ENCODE assay signal across 8 cellular contexts in the genomic region with DNA sequence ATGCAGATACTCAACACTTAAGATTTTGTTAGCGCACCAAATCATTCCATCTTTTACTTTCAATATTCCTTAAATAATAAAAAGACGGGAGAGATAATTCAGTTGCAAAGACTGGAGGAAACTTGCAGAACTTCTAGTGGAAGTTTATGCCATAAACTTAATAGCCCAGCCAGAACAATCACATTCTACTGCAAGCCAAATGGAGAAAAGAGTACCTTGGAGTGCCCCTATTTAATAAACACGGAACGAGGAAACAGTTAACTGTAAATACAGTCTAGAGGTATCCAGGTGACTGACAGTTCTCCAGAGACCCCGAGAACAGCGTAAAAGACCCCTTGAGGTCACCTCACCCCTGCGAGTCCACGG. TPM values are rescaled to one million over a fixed set of nuclear protein-coding genes. Genes with fewer than 3 reads are reported as not detected.
DNase-seq lines count a peak whose midpoint lies in the region; ATAC-seq and TF ChIP-seq lines count a peak whose summit lies in the region.

No MANE protein-coding gene starts in this region.

- H3K27me3 Mint-ChIP-seq in stimulated activated naive CD8-positive, alpha-beta T cell treated with anti-CD3 and anti-CD28 coated beads, Interleukin-15, Interleukin-2, amounts not matched to agents 100 ng/mL and 50 ng/mL, for 24 hours, result no peaks in the 10 kb centered on the region

- peaks cover 31% of the 10 kb centered on the region for H3K36me3 Mint-ChIP-seq in stimulated activated naive CD8-positive, alpha-beta T cell treated with anti-CD3 and anti-CD28 coated beads, Interleukin-15, Interleukin-2, amounts not matched to agents 100 ng/mL and 50 ng/mL, for 24 hours (ENCODE audit: low read depth)

- intact Hi-C loops in lower leg skin (cut with DNase I; ENCODE audit: low total_unique reads), result no loop called here
- intact Hi-C loops in vagina (cut with DNase I), result no loop called here

- no peak for ATAC-seq in stimulated activated naive CD8-positive, alpha-beta T cell treated with anti-CD3 and anti-CD28 coated beads, Interleukin-15, Interleukin-2, amounts not matched to agents 100 U/mL and 50 U/mL, for 24 hours
- ATAC-seq in HG03378 (IDR thresholded peaks at IDR 0.05; ENCODE audit: unreplicated experiment), result peak; percentile 28

- H3K9me3 ChIP-seq in vagina, result no peaks in the 10 kb centered on the region

- H3K27ac Mint-ChIP-seq in stimulated activated naive CD8-positive, alpha-beta T cell treated with anti-CD3 and anti-CD28 coated beads, Interleukin-15, Interleukin-2, amounts not matched to agents 100 ng/mL and 50 ng/mL, for 24 hours, result peak overlapping the region; percentile 97

- peak overlapping the region; percentile 95 for H3K4me3 Mint-ChIP-seq in stimulated activated naive CD8-positive, alpha-beta T cell treated with anti-CD3 and anti-CD28 coated beads, Interleukin-15, Interleukin-2, amounts not matched to agents 100 ng/mL and 50 ng/mL, for 24 hours

- in situ Hi-C loops in astrocyte of the spinal cord (cut with HindIII; ENCODE audit: low sequenced_read_pairs), result no loop called here

- 1 to 2% methylated on average over 8 of the region's 8 CpGs for WGBS in lower leg skin, 2 donors

- TF ChIP-seq CTCF in astrocyte of the spinal cord (IDR thresholded peaks at IDR 0.05; ENCODE audit: low read depth, low read length) (no peak), lower leg skin (IDR thresholded peaks at IDR 0.05) (no peak), vagina (IDR thresholded peaks at IDR 0.05) (no peak)

- TF ChIP-seq POLR2A in lower leg skin (IDR thresholded peaks at IDR 0.05), result no peak
- TF ChIP-seq POLR2A in vagina (IDR thresholded peaks at IDR 0.05), result no peak

- peaks cover 43% of the 10 kb centered on the region for H3K4me1 ChIP-seq in vagina

- no peak for DNase-seq in stimulated activated naive CD8-positive, alpha-beta T cell treated with anti-CD3 and anti-CD28 coated beads, Interleukin-15, Interleukin-2, amounts not matched to agents 100 U/mL and 50 U/mL, for 24 hours
- DNase-seq in astrocyte of the spinal cord (ENCODE audit: low read depth, low spot score) (peak; percentile 19), lower leg skin (ENCODE audit: low spot score in 2 of 2) (no peak), vagina (ENCODE audit: extremely low spot score in 2 of 2) (no peak), NCI-H345 treated with DMSO at 0.1 percent for 48 hours (lab: John Stamatoyannopoulos, UW; ENCODE audit: unreplicated experiment) (no peak)
- DNase-seq in stimulated activated CD4-positive, alpha-beta T cell treated with anti-CD3 and anti-CD28 coated beads, Interleukin-2, amount 100 ng/mL, for 24 hours, result no peak

- H3K27me3 ChIP-seq in vagina, result no peaks in the 10 kb centered on the region

- peaks cover 46% of the 10 kb centered on the region for H3K4me1 Mint-ChIP-seq in stimulated activated naive CD8-positive, alpha-beta T cell treated with anti-CD3 and anti-CD28 coated beads, Interleukin-15, Interleukin-2, amounts not matched to agents 100 ng/mL and 50 ng/mL, for 24 hours (ENCODE audit: low read depth)

- H3K9me3 Mint-ChIP-seq in stimulated activated naive CD8-positive, alpha-beta T cell treated with anti-CD3 and anti-CD28 coated beads, Interleukin-15, Interleukin-2, amounts not matched to agents 100 ng/mL and 50 ng/mL, for 24 hours, result peaks cover 5% of the 10 kb centered on the region

- peak overlapping the region; percentile 78 for H3K27ac ChIP-seq in vagina

- peak overlapping the region; percentile 95 for H3K4me3 ChIP-seq in astrocyte of the spinal cord (ENCODE audit: low read depth, low read length)
- peak overlapping the region; percentile 82 for H3K4me3 ChIP-seq in lower leg skin (ENCODE audit: low read depth, poor library complexity, severe bottlenecking)
- peak overlapping the region; percentile 86 to 96 for H3K4me3 ChIP-seq in vagina

- no peaks in the 10 kb centered on the region for H3K36me3 ChIP-seq in vagina

RNA-seq across cellular contexts. Expression of gene SLC35B3, which starts 0.6 kb away (rescaled TPM):
- total RNA-seq in lower leg skin (10 to 100 TPM in 1 of 4 donors, 1 to 10 TPM in 3; 5.6 to 13.1 (median 7.7) TPM), vagina (6.4 TPM)
